ENCODE assay signal across 9 cellular contexts in genomic region chr5:160269017-160269416, GRCh38. TPM values are rescaled to one million over a fixed set of nuclear protein-coding genes. Genes with fewer than 3 reads are reported as not detected.
DNase-seq lines count a peak whose midpoint lies in the region; ATAC-seq, FAIRE-seq and TF ChIP-seq lines count a peak whose summit lies in the region.
"Had no signal": no experiment of that assay in that cellular context is flagged by ENCODE, and none has a peak within 500 bp of the region (broad histone marks: within the 10 kb centered on the region; RNA-seq: fewer than 3 reads in every experiment).

No MANE protein-coding gene starts in this region.

- DNase-seq in GM12878 (ENCODE audit: low read depth, low spot score) (no peak), iris pigment epithelial cell (ENCODE audit: low read depth) (peak; percentile 85), superior temporal gyrus (ENCODE audit: extremely low spot score) (peak; percentile 62), NCI-H345 (lab: John Stamatoyannopoulos, UW) (no peak), 8988T (no peak), COLO668 (lab: John Stamatoyannopoulos, UW; ENCODE audit: unreplicated experiment) (no peak)

- RAD21 ChIA-PET in GM12878 (lab: Charles Lee; ENCODE audit: unreplicated experiment) = interaction anchor here (0.9 to 1.2 kb wide), 2 partner anchors 24 to 188 kb away, joined by 3 to 4 read pairs; no protein-coding TSS in a partner anchor

- in situ Hi-C loops in GM12878 (cut with MboI) = no loop called here

- no TSS peak for BruUV-seq in GM12878 (replicated peaks; lab: Mats Ljungman, UMichigan)

- 15% methylated on average over 10 of the region's 10 CpGs for WGBS in GM12878 (ENCODE audit: insufficient coverage, insufficient replicate concordance, low lambda C conversion rate, missing lambda C conversion rate)

- H3F3A ChIP-seq in Loucy (ENCODE audit: low read depth) = peaks cover 14% of the 10 kb centered on the region

- SMC1A ChIA-PET in GM12878 (lab: Charles Lee; ENCODE audit: uncharacterized antibody, unreplicated experiment) = no interaction called here

- TF ChIP-seq RAD21 in GM12878 (IDR thresholded peaks at IDR 0.05; ENCODE audit: insufficient read depth, low read depth, low read length) = no peak

- TF ChIP-seq CTCF in Loucy (conservative IDR thresholded peaks at IDR 0.05; ENCODE audit: low read length) = no peak
- no peak for TF ChIP-seq CTCF in GM12878 (IDR thresholded peaks at IDR 0.05 in 2 of 3, conservative IDR thresholded peaks at IDR 0.05 in 1 of 3; ENCODE audit: control insufficient read depth in 2 of 3, extremely low read depth in 1 of 3, insufficient read depth in 1 of 3, low read depth in 3 of 3, low read length in 3 of 3)

- POLR2A ChIA-PET in GM12878 (lab: Charles Lee) = interaction anchor here (0.6 kb wide), 1 partner anchor 150 kb away, joined by 8 read pairs; the partner anchor contains the start of gene SLU7

- H4K20me1 ChIP-seq in Loucy (ENCODE audit: insufficient read depth, low read length, poor library complexity, severe bottlenecking) (no peaks in the 10 kb centered on the region), GM12878 (ENCODE audit: control insufficient read depth, insufficient read depth) (no peaks in the 10 kb centered on the region)

- no peak for TF ChIP-seq EP300 in GM12878 (IDR thresholded peaks at IDR 0.05; ENCODE audit: borderline replicate concordance in 1 of 2, control insufficient read depth in 1 of 2, low read depth in 2 of 2, low read length in 2 of 2)

- H3K79me2 ChIP-seq in Loucy (ENCODE audit: insufficient read depth, low read length) (peaks cover 25% of the 10 kb centered on the region; the same call in 1 of the 2 replicates), GM12878 (ENCODE audit: control insufficient read depth, insufficient read depth, low read length) (no peaks in the 10 kb centered on the region)

- H3K4me1 ChIP-seq in Loucy (ENCODE audit: insufficient read depth, low read length, poor library complexity, severe bottlenecking) (peaks cover 58% of the 10 kb centered on the region), GM12878 (ENCODE audit: control insufficient read depth, insufficient read depth, low read length) (peaks cover 6% of the 10 kb centered on the region)

- no peak for TF ChIP-seq POLR2A in GM12878 (IDR thresholded peaks at IDR 0.05; ENCODE audit: low read depth, low read length)

- intact Hi-C loops in GM12878 (cut with micrococcal nuclease; ENCODE audit: unreplicated experiment) = no loop called here

- H3K4me2 ChIP-seq in Loucy (ENCODE audit: low read depth, low read length, poor library complexity, severe bottlenecking) (no peak overlapping the region), GM12878 (ENCODE audit: control insufficient read depth, insufficient read depth) (no peak overlapping the region)

- H3K27ac ChIP-seq in GM12878 (ENCODE audit: control insufficient read depth, insufficient read depth) = no peak overlapping the region

- ATAC-seq in GM12878 = no peak; the same call in 2 of the 3 replicates
- no peak for ATAC-seq in HG02588 (IDR thresholded peaks at IDR 0.05; ENCODE audit: unreplicated experiment)

- no peaks in the 10 kb centered on the region for H3K9me3 ChIP-seq in Loucy (ENCODE audit: insufficient read depth, low read depth, low read length)
- H3K9me3 ChIP-seq in GM12878 (replicated peaks; ENCODE audit: control insufficient read depth, insufficient read depth, low read length) = no peaks in the 10 kb centered on the region

- H3K9me2 ChIP-seq in Loucy (replicated peaks; ENCODE audit: low read depth, low read length) = no peaks in the 10 kb centered on the region

- H2AFZ ChIP-seq in Loucy (ENCODE audit: low read length) (no peak overlapping the region), GM12878 (ENCODE audit: control insufficient read depth, low read depth, low read length) (no peak overlapping the region)

- FAIRE-seq in GM12878 (lab: Jason Lieb, UNC) = no peak
- FAIRE-seq: TTC549 had no signal

- H3K36me3 ChIP-seq in Loucy (ENCODE audit: insufficient read depth, low read length) = no peaks in the 10 kb centered on the region; the same call in 1 of the 2 replicates
- H3K36me3 ChIP-seq in GM12878 (ENCODE audit: control insufficient read depth in 2 of 2, insufficient read depth in 2 of 2, low read length in 1 of 2) = no peaks in the 10 kb centered on the region

- H3K9ac ChIP-seq in Loucy (ENCODE audit: low read depth, low read length, poor library complexity, severe bottlenecking) (peak overlapping the region; percentile 20), GM12878 (ENCODE audit: control insufficient read depth, insufficient read depth, low read length) (no peak overlapping the region)

- CTCF ChIA-PET in GM12878 (lab: Yijun Ruan, JAX) = interaction anchor here (0.6 kb wide), 1 partner anchor 25 kb away, joined by 3 read pairs; no protein-coding TSS in a partner anchor

- H3K27me3 ChIP-seq in Loucy (ENCODE audit: insufficient read depth, low read length, poor library complexity, severe bottlenecking) = no peaks in the 10 kb centered on the region
- no peaks in the 10 kb centered on the region for H3K27me3 ChIP-seq in GM12878 (replicated peaks in 1 of 2; ENCODE audit: control insufficient read depth in 2 of 2, insufficient read depth in 2 of 2, low read length in 1 of 2)

- H3K4me3 ChIP-seq in Loucy (ENCODE audit: low read length, poor library complexity, severe bottlenecking) (no peak overlapping the region), GM12878 (no peak overlapping the region)

TF ChIP-seq in GM12878, 131 proteins besides CTCF, POLR2A, EP300 and RAD21:
- 0 out of 4 replicates have a peak, but pooled peaks have one; percentile 7 to 14 for TF ChIP-seq BHLHE40 (IDR thresholded peaks at IDR 0.05; ENCODE audit: borderline replicate concordance in 1 of 2, low read depth in 2 of 2, low read length in 1 of 2)
- no peak for TF ChIP-seq NR2C1 (IDR thresholded peaks at IDR 0.05)

RNA-seq across cellular contexts. Expression of gene FABP6, which starts 39.7 kb away (rescaled TPM):
- total RNA-seq in GM12878 (2013; cell fraction: nucleolus; rRNA removed) = 1.4 TPM in 1 of 2 replicates, not detected in the other
- 1.3 and 1.9 TPM in 2 replicates for total RNA-seq in GM12878 (2014; rRNA removed)
- total RNA-seq in GM12878 (2014; rRNA removed; fragmentation: Illumina TruSeq; extraction: Trizol) = 1.2 and 3.0 TPM in 2 replicates
- total RNA-seq in GM12878 (2021) = 1.9 and 2.3 TPM in 2 replicates
- polyA plus RNA-seq in GM12878 (2011; ENCODE audit: low read depth) = not detected
- polyA plus RNA-seq in GM12878 (2011; rRNA removed) = 4.7 and 8.1 TPM in 2 replicates
- 8.0 and 8.3 TPM in 2 replicates for polyA plus RNA-seq in GM12878 (2011; cell fraction: cytosol; rRNA removed)
- polyA plus RNA-seq in GM12878 (2011; cell fraction: nucleus; rRNA removed) = 2.1 and 3.7 TPM in 2 replicates
- polyA plus RNA-seq in GM12878 (2012) = 2.9 and 3.8 TPM in 2 replicates
- 1.00 and 1.2 TPM in 2 replicates for polyA plus RNA-seq in GM12878 (2014; fragmentation: Illumina TruSeq; extraction: Trizol)
- polyA plus RNA-seq in GM12878 (2014; fragmentation: Nextera tagmentation; extraction: Ambion mirVana) = 1 to 10 TPM; 3.0 to 3.5 TPM
- polyA plus RNA-seq in GM12878 (2014; rRNA removed) = 1.2 and 3.2 TPM in 2 replicates
- 1 to 10 TPM in 1 of 2 experiments, under 1 TPM in 1; 0.66 to 1.1 TPM for polyA plus RNA-seq in GM12878 (2016; fragmentation: Nextera tagmentation; extraction: Ambion mirVana)
- polyA minus RNA-seq in GM12878 (2011; rRNA and poly(A)+ RNA removed) = 2.4 and 3.6 TPM in 2 replicates
- polyA minus RNA-seq in GM12878 (2011; cell fraction: cytosol; rRNA and poly(A)+ RNA removed) = not detected in 2 replicates
- polyA minus RNA-seq in GM12878 (2011; cell fraction: nucleus; rRNA and poly(A)+ RNA removed) = not detected in 2 replicates

RNA-seq across cellular contexts. Expression of gene CCNJL, which starts 43.3 kb away (rescaled TPM):
- 0.19 TPM in 1 of 2 replicates, not detected in the other for total RNA-seq in GM12878 (2013; cell fraction: nucleolus; rRNA removed)
- not detected in 2 replicates for total RNA-seq in GM12878 (2014; rRNA removed)
- total RNA-seq in GM12878 (2014; rRNA removed; fragmentation: Illumina TruSeq; extraction: Trizol) = not detected in 2 replicates
- total RNA-seq in GM12878 (2021) = 0.08 and 0.10 TPM in 2 replicates
- polyA plus RNA-seq in GM12878 (2011; ENCODE audit: low read depth) = 0.08 TPM
- polyA plus RNA-seq in GM12878 (2011; rRNA removed) = 0.19 and 0.20 TPM in 2 replicates
- polyA plus RNA-seq in GM12878 (2011; cell fraction: cytosol; rRNA removed) = 0.22 and 0.47 TPM in 2 replicates
- polyA plus RNA-seq in GM12878 (2011; cell fraction: nucleus; rRNA removed) = 0.29 and 0.49 TPM in 2 replicates
- 0.11 TPM in 1 of 2 replicates, not detected in the other for polyA plus RNA-seq in GM12878 (2012)
- polyA plus RNA-seq in GM12878 (2014; fragmentation: Illumina TruSeq; extraction: Trizol) = not detected in 2 replicates
- polyA plus RNA-seq in GM12878 (2014; fragmentation: Nextera tagmentation; extraction: Ambion mirVana) = not detected
- not detected in 2 replicates for polyA plus RNA-seq in GM12878 (2014; rRNA removed)
- under 1 TPM in 1 of 2 experiments, not detected in 1; 0.09 TPM for polyA plus RNA-seq in GM12878 (2016; fragmentation: Nextera tagmentation; extraction: Ambion mirVana)
- 0.29 and 0.41 TPM in 2 replicates for polyA minus RNA-seq in GM12878 (2011; rRNA and poly(A)+ RNA removed)
- polyA minus RNA-seq in GM12878 (2011; cell fraction: cytosol; rRNA and poly(A)+ RNA removed) = not detected in 2 replicates
- 0.24 and 0.38 TPM in 2 replicates for polyA minus RNA-seq in GM12878 (2011; cell fraction: nucleus; rRNA and poly(A)+ RNA removed)

Comparison
In these comparisons a context has a peak if more than half of its experiments do, and no peak if none do; other contexts are left out.
1. DNase-seq: peak in iris pigment epithelial cell (single experiment) and superior temporal gyrus (single experiment); none in GM12878 (single experiment), NCI-H345 (single experiment), 8988T (single experiment) and COLO668 (single experiment).